39 cellular contexts compared by ENCODE assay signal in genomic region chr2:128543036-128543435, GRCh38.
"Had no signal": no experiment of that assay in that cellular context is flagged by ENCODE, and none has a peak within 500 bp of the region (broad histone marks: within the 10 kb centered on the region; RNA-seq: fewer than 3 reads in every experiment).

No MANE protein-coding gene starts in this region.

- DNase-seq: activated CD4-positive, alpha-beta memory T cell treated with anti-CD3 and anti-CD28 coated beads, Interleukin-2, amount 10 ng/mL, durations not matched to agents 7 days and 5 days; activated CD4-positive, alpha-beta T cell treated with anti-CD3 and anti-CD28 coated beads for 1 hour; activated CD4-positive, alpha-beta T cell treated with anti-CD3 and anti-CD28 coated beads for 36 hours; activated CD4-positive, alpha-beta T cell treated with anti-CD3 and anti-CD28 coated beads for 48 hours; activated CD4-positive, alpha-beta T cell treated with anti-CD3 and anti-CD28 coated beads, Interleukin-2, amount 10 ng/mL, durations not matched to agents 7 days and 5 days; activated CD4-positive, alpha-beta T cell treated with anti-CD3 and anti-CD28 coated beads, Interleukin-2, amount 50 U/mL, for 48 hours; activated CD4-positive, CD25-positive, alpha-beta regulatory T cell; activated CD8-positive, alpha-beta memory T cell treated with anti-CD3 and anti-CD28 coated beads for 24 hours; activated CD8-positive, alpha-beta memory T cell treated with anti-CD3 and anti-CD28 coated beads, Interleukin-2, amount 10 ng/mL, durations not matched to agents 7 days and 5 days; activated CD8-positive, alpha-beta memory T cell treated with anti-CD3 and anti-CD28 coated beads, Interleukin-2, amount 50 U/mL, for 48 hours; activated CD8-positive, alpha-beta T cell treated with anti-CD3 and anti-CD28 coated beads, Interleukin-2, amount 10 ng/mL, durations not matched to agents 7 days and 5 days; activated effector memory CD4-positive, alpha-beta T cell treated with Interleukin-2 at 50 U/mL for 16 hours; activated gamma-delta T cell; activated naive CD4-positive, alpha-beta T cell treated with anti-CD3 and anti-CD28 coated beads, Interleukin-2, amount 10 ng/mL, durations not matched to agents 7 days and 5 days; activated naive CD4-positive, alpha-beta T cell treated with Interleukin-2 at 50 U/mL for 16 hours; activated naive CD8-positive, alpha-beta T cell treated with anti-CD3 and anti-CD28 coated beads, Interleukin-2, amount 10 ng/mL, durations not matched to agents 7 days and 5 days; activated naive CD8-positive, alpha-beta T cell treated with anti-CD3 and anti-CD28 coated beads, Interleukin-2, amount 50 U/mL, for 24 hours; activated T-cell treated with anti-CD3 and anti-CD28 coated beads, Interleukin-2, amount 50 U/mL, for 24 hours; activated T-cell treated with anti-CD3 and anti-CD28 coated beads, Interleukin-2, amount 50 U/mL, for 48 hours; amniotic stem cell; aorta; body of pancreas; brain microvascular endothelial cell; caudate nucleus; cerebellar nuclear complex; SW 1271; T-helper 1 cell; T-helper 2 cell; T-helper 9 cell; WERI-Rb-1 had no signal

- H3K4me1 Mint-ChIP-seq: activated CD4-positive, alpha-beta memory T cell treated with anti-CD3 and anti-CD28 coated beads, Interleukin-2, amount 10 ng/mL, durations not matched to agents 7 days and 5 days; activated CD4-positive, alpha-beta T cell treated with anti-CD3 and anti-CD28 coated beads for 36 hours; activated CD4-positive, alpha-beta T cell treated with anti-CD3 and anti-CD28 coated beads, Interleukin-2, amount 10 ng/mL, durations not matched to agents 7 days and 5 days; activated CD8-positive, alpha-beta memory T cell treated with anti-CD3 and anti-CD28 coated beads, Interleukin-2, amount 10 ng/mL, durations not matched to agents 7 days and 5 days; activated naive CD4-positive, alpha-beta T cell treated with anti-CD3 and anti-CD28 coated beads, Interleukin-2, amount 10 ng/mL, durations not matched to agents 7 days and 5 days; activated naive CD4-positive, alpha-beta T cell treated with anti-CD3 and anti-CD28 coated beads, Interleukin-2, amount 50 U/mL, for 24 hours; activated naive CD8-positive, alpha-beta T cell treated with anti-CD3 and anti-CD28 coated beads, Interleukin-2, amount 10 ng/mL, durations not matched to agents 7 days and 5 days; activated naive CD8-positive, alpha-beta T cell treated with anti-CD3 and anti-CD28 coated beads, Interleukin-2, amount 50 U/mL, for 24 hours; central memory CD8-positive, alpha-beta T cell had no signal

- H3K27me3 ChIP-seq: body of pancreas, brain microvascular endothelial cell, breast epithelium had no signal

- H3K27ac ChIP-seq: body of pancreas, brain microvascular endothelial cell, breast epithelium, WERI-Rb-1 had no signal

- H3K36me3 Mint-ChIP-seq: activated CD8-positive, alpha-beta memory T cell treated with anti-CD3 and anti-CD28 coated beads, Interleukin-2, amount 10 ng/mL, durations not matched to agents 7 days and 5 days; activated naive CD4-positive, alpha-beta T cell treated with anti-CD3 and anti-CD28 coated beads, Interleukin-2, amount 10 ng/mL, durations not matched to agents 7 days and 5 days; activated naive CD4-positive, alpha-beta T cell treated with anti-CD3 and anti-CD28 coated beads, Interleukin-2, amount 50 U/mL, for 24 hours; activated naive CD8-positive, alpha-beta T cell; activated naive CD8-positive, alpha-beta T cell treated with anti-CD3 and anti-CD28 coated beads, Interleukin-2, amount 10 ng/mL, durations not matched to agents 7 days and 5 days; WTC11 had no signal

- H3K4me1 ChIP-seq: body of pancreas, breast epithelium had no signal

- H3K36me3 ChIP-seq: brain microvascular endothelial cell, breast epithelium, WERI-Rb-1 had no signal

- H3K27ac Mint-ChIP-seq: activated CD4-positive, alpha-beta memory T cell treated with anti-CD3 and anti-CD28 coated beads, Interleukin-2, amount 10 ng/mL, durations not matched to agents 7 days and 5 days; activated CD4-positive, alpha-beta T cell treated with anti-CD3 and anti-CD28 coated beads for 36 hours; activated CD4-positive, alpha-beta T cell treated with anti-CD3 and anti-CD28 coated beads, Interleukin-2, amount 10 ng/mL, durations not matched to agents 7 days and 5 days; activated CD8-positive, alpha-beta memory T cell treated with anti-CD3 and anti-CD28 coated beads, Interleukin-2, amount 10 ng/mL, durations not matched to agents 7 days and 5 days; activated CD8-positive, alpha-beta T cell treated with anti-CD3 and anti-CD28 coated beads, Interleukin-2, amount 10 ng/mL, durations not matched to agents 7 days and 5 days; activated naive CD4-positive, alpha-beta T cell treated with anti-CD3 and anti-CD28 coated beads, Interleukin-2, amount 10 ng/mL, durations not matched to agents 7 days and 5 days; activated naive CD4-positive, alpha-beta T cell treated with anti-CD3 and anti-CD28 coated beads, Interleukin-2, amount 50 U/mL, for 24 hours; activated naive CD8-positive, alpha-beta T cell; activated naive CD8-positive, alpha-beta T cell treated with anti-CD3 and anti-CD28 coated beads, Interleukin-2, amount 10 ng/mL, durations not matched to agents 7 days and 5 days; activated naive CD8-positive, alpha-beta T cell treated with anti-CD3 and anti-CD28 coated beads, Interleukin-2, amount 50 U/mL, for 24 hours; activated T-cell treated with anti-CD3 and anti-CD28 coated beads, Interleukin-2, amount 50 U/mL, for 24 hours; activated T-helper 2 cell treated with anti-CD3 and anti-CD28 coated beads, Interferon-gamma antibody, Interleukin-2, Interleukin-4, amounts not matched to agents 10 μg/mL and 5 μg/mL and 100 μg/mL, durations not matched to agents 14 hours and 24 hours and 36 hours; T-helper 1 cell treated with Interleukin-12 subunit alpha and Interleukin-12 subunit beta and Interleukin-4 antibody, amounts not matched to agents 30 μg/mL and 1 μg/mL, for 36 hours; T-helper 2 cell treated with Interferon-gamma antibody and Interleukin-4, amounts not matched to agents 5 μg/mL and 100 μg/mL, for 36 hours; WTC11 had no signal

- H3K4me3 Mint-ChIP-seq: activated CD4-positive, alpha-beta memory T cell treated with anti-CD3 and anti-CD28 coated beads, Interleukin-2, amount 10 ng/mL, durations not matched to agents 7 days and 5 days; activated CD4-positive, alpha-beta T cell treated with anti-CD3 and anti-CD28 coated beads for 36 hours; activated CD4-positive, alpha-beta T cell treated with anti-CD3 and anti-CD28 coated beads, Interleukin-2, amount 10 ng/mL, durations not matched to agents 7 days and 5 days; activated CD8-positive, alpha-beta memory T cell treated with anti-CD3 and anti-CD28 coated beads, Interleukin-2, amount 10 ng/mL, durations not matched to agents 7 days and 5 days; activated CD8-positive, alpha-beta T cell treated with anti-CD3 and anti-CD28 coated beads, Interleukin-2, amount 10 ng/mL, durations not matched to agents 7 days and 5 days; activated naive CD4-positive, alpha-beta T cell treated with anti-CD3 and anti-CD28 coated beads, Interleukin-2, amount 10 ng/mL, durations not matched to agents 7 days and 5 days; activated naive CD4-positive, alpha-beta T cell treated with anti-CD3 and anti-CD28 coated beads, Interleukin-2, amount 50 U/mL, for 24 hours; activated naive CD8-positive, alpha-beta T cell; activated naive CD8-positive, alpha-beta T cell treated with anti-CD3 and anti-CD28 coated beads, Interleukin-2, amount 10 ng/mL, durations not matched to agents 7 days and 5 days; activated naive CD8-positive, alpha-beta T cell treated with anti-CD3 and anti-CD28 coated beads, Interleukin-2, amount 50 U/mL, for 24 hours; activated T-cell treated with anti-CD3 and anti-CD28 coated beads, Interleukin-2, amount 50 U/mL, for 24 hours; central memory CD8-positive, alpha-beta T cell; T-helper 1 cell treated with Interleukin-12 subunit alpha and Interleukin-12 subunit beta and Interleukin-4 antibody, amounts not matched to agents 30 μg/mL and 1 μg/mL, for 36 hours; T-helper 2 cell treated with Interferon-gamma antibody and Interleukin-4, amounts not matched to agents 5 μg/mL and 100 μg/mL, for 36 hours; WTC11 had no signal

- H3K4me3 ChIP-seq: body of pancreas, breast epithelium had no signal

- H3K27me3 Mint-ChIP-seq: activated CD4-positive, alpha-beta memory T cell treated with anti-CD3 and anti-CD28 coated beads, Interleukin-2, amount 10 ng/mL, durations not matched to agents 7 days and 5 days; activated CD4-positive, alpha-beta T cell treated with anti-CD3 and anti-CD28 coated beads for 36 hours; activated CD4-positive, alpha-beta T cell treated with anti-CD3 and anti-CD28 coated beads, Interleukin-2, amount 10 ng/mL, durations not matched to agents 7 days and 5 days; activated CD8-positive, alpha-beta memory T cell treated with anti-CD3 and anti-CD28 coated beads, Interleukin-2, amount 10 ng/mL, durations not matched to agents 7 days and 5 days; activated naive CD4-positive, alpha-beta T cell treated with anti-CD3 and anti-CD28 coated beads, Interleukin-2, amount 10 ng/mL, durations not matched to agents 7 days and 5 days; activated naive CD4-positive, alpha-beta T cell treated with anti-CD3 and anti-CD28 coated beads, Interleukin-2, amount 50 U/mL, for 24 hours; activated naive CD8-positive, alpha-beta T cell treated with anti-CD3 and anti-CD28 coated beads, Interleukin-2, amount 50 U/mL, for 24 hours; activated T-cell treated with anti-CD3 and anti-CD28 coated beads, Interleukin-2, amount 50 U/mL, for 24 hours; central memory CD8-positive, alpha-beta T cell had no signal

- H3K9me3 Mint-ChIP-seq: activated CD4-positive, alpha-beta memory T cell treated with anti-CD3 and anti-CD28 coated beads, Interleukin-2, amount 10 ng/mL, durations not matched to agents 7 days and 5 days; activated CD4-positive, alpha-beta T cell treated with anti-CD3 and anti-CD28 coated beads, Interleukin-2, amount 10 ng/mL, durations not matched to agents 7 days and 5 days; activated naive CD4-positive, alpha-beta T cell treated with anti-CD3 and anti-CD28 coated beads, Interleukin-2, amount 10 ng/mL, durations not matched to agents 7 days and 5 days; activated naive CD4-positive, alpha-beta T cell treated with anti-CD3 and anti-CD28 coated beads, Interleukin-2, amount 50 U/mL, for 24 hours; activated naive CD8-positive, alpha-beta T cell treated with anti-CD3 and anti-CD28 coated beads, Interleukin-2, amount 50 U/mL, for 24 hours; activated T-cell treated with anti-CD3 and anti-CD28 coated beads, Interleukin-2, amount 50 U/mL, for 24 hours; activated T-helper 2 cell treated with anti-CD3 and anti-CD28 coated beads, Interferon-gamma antibody, Interleukin-2, Interleukin-4, amounts not matched to agents 10 μg/mL and 5 μg/mL and 100 μg/mL, durations not matched to agents 14 hours and 24 hours and 36 hours; central memory CD8-positive, alpha-beta T cell; T-helper 1 cell treated with Interleukin-12 subunit alpha and Interleukin-12 subunit beta and Interleukin-4 antibody, amounts not matched to agents 30 μg/mL and 1 μg/mL, for 36 hours had no signal

- FAIRE-seq: astrocyte had no signal

- H3K9me3 ChIP-seq: body of pancreas, breast epithelium had no signal
